In the genomic region with DNA sequence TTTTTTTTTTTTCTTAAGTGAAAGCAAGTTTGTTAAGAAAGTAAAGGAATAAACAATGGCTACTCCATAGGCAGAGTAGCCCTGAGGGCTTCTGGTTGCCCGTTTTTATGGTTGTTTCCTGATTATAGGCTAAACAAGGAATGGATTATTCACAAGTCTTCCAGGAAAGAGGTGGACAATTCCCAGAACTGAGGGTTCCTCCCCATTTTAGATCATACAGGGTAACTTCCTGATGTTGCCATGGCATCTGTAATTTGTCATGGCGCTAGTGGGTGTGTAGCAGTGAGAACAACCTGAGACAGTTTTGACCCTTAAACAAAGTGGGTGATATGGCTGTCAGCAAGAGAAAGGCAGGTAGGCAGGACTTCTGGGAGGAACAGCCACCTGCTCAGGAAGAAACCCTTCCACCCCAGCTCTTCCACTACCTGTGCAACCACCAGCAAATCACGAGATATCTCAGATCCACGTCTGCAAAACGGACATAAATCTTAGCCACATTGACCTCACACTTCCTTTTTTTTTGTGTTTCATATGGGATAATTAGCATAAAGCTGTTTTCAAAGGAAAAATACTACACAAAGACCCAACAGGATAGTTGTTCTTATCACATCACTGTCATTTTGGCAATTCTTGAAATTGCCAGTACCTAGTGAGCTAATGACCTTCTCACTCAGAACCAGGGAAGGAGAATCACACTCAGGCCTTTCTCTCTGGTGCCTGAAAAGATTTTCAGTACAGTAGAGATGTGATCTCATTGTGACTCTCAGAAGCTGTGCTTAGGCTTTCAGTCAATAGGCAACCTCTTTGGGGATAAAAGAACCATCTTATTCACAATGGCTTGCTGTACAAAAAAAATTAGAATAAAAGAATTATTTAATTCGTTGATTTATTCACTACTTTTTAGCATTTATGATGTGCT, we compare ENCODE assay signal across 1 cellular context.
TF ChIP-seq lines count a peak whose summit lies in the region.

No MANE protein-coding gene starts in this region.

TF ChIP-seq in WTC11, 78 proteins besides CTCF, POLR2A, EP300 and RAD21 (continued from another document):
- no peak for TF ChIP-seq RORB (CRISPR knock-in tag; IDR thresholded peaks at IDR 0.05)
- TF ChIP-seq MXD4 (CRISPR knock-in tag; IDR thresholded peaks at IDR 0.05; ENCODE audit: borderline replicate concordance), result no peak
- TF ChIP-seq, protein P1, sequence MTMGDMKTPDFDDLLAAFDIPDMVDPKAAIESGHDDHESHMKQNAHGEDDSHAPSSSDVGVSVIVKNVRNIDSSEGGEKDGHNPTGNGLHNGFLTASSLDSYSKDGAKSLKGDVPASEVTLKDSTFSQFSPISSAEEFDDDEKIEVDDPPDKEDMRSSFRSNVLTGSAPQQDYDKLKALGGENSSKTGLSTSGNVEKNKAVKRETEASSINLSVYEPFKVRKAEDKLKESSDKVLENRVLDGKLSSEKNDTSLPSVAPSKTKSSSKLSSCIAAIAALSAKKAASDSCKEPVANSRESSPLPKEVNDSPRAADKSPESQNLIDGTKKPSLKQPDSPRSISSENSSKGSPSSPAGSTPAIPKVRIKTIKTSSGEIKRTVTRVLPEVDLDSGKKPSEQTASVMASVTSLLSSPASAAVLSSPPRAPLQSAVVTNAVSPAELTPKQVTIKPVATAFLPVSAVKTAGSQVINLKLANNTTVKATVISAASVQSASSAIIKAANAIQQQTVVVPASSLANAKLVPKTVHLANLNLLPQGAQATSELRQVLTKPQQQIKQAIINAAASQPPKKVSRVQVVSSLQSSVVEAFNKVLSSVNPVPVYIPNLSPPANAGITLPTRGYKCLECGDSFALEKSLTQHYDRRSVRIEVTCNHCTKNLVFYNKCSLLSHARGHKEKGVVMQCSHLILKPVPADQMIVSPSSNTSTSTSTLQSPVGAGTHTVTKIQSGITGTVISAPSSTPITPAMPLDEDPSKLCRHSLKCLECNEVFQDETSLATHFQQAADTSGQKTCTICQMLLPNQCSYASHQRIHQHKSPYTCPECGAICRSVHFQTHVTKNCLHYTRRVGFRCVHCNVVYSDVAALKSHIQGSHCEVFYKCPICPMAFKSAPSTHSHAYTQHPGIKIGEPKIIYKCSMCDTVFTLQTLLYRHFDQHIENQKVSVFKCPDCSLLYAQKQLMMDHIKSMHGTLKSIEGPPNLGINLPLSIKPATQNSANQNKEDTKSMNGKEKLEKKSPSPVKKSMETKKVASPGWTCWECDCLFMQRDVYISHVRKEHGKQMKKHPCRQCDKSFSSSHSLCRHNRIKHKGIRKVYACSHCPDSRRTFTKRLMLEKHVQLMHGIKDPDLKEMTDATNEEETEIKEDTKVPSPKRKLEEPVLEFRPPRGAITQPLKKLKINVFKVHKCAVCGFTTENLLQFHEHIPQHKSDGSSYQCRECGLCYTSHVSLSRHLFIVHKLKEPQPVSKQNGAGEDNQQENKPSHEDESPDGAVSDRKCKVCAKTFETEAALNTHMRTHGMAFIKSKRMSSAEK (CRISPR knock-in tag; IDR thresholded peaks at IDR 0.05; ENCODE audit: borderline replicate concordance), result no peak
- TF ChIP-seq, protein P2, sequence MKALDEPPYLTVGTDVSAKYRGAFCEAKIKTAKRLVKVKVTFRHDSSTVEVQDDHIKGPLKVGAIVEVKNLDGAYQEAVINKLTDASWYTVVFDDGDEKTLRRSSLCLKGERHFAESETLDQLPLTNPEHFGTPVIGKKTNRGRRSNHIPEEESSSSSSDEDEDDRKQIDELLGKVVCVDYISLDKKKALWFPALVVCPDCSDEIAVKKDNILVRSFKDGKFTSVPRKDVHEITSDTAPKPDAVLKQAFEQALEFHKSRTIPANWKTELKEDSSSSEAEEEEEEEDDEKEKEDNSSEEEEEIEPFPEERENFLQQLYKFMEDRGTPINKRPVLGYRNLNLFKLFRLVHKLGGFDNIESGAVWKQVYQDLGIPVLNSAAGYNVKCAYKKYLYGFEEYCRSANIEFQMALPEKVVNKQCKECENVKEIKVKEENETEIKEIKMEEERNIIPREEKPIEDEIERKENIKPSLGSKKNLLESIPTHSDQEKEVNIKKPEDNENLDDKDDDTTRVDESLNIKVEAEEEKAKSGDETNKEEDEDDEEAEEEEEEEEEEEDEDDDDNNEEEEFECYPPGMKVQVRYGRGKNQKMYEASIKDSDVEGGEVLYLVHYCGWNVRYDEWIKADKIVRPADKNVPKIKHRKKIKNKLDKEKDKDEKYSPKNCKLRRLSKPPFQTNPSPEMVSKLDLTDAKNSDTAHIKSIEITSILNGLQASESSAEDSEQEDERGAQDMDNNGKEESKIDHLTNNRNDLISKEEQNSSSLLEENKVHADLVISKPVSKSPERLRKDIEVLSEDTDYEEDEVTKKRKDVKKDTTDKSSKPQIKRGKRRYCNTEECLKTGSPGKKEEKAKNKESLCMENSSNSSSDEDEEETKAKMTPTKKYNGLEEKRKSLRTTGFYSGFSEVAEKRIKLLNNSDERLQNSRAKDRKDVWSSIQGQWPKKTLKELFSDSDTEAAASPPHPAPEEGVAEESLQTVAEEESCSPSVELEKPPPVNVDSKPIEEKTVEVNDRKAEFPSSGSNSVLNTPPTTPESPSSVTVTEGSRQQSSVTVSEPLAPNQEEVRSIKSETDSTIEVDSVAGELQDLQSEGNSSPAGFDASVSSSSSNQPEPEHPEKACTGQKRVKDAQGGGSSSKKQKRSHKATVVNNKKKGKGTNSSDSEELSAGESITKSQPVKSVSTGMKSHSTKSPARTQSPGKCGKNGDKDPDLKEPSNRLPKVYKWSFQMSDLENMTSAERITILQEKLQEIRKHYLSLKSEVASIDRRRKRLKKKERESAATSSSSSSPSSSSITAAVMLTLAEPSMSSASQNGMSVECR (CRISPR knock-in tag; IDR thresholded peaks at IDR 0.05; ENCODE audit: borderline replicate concordance), result no peak
- TF ChIP-seq, protein P3, sequence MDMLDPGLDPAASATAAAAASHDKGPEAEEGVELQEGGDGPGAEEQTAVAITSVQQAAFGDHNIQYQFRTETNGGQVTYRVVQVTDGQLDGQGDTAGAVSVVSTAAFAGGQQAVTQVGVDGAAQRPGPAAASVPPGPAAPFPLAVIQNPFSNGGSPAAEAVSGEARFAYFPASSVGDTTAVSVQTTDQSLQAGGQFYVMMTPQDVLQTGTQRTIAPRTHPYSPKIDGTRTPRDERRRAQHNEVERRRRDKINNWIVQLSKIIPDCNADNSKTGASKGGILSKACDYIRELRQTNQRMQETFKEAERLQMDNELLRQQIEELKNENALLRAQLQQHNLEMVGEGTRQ (CRISPR knock-in tag; IDR thresholded peaks at IDR 0.05), result no peak
- no peak for TF ChIP-seq EMX1 (CRISPR knock-in tag; IDR thresholded peaks at IDR 0.05)
- TF ChIP-seq RELA (CRISPR knock-in tag; IDR thresholded peaks at IDR 0.05; ENCODE audit: borderline replicate concordance), result no peak
- no peak for TF ChIP-seq OVOL2 (CRISPR knock-in tag; IDR thresholded peaks at IDR 0.05; ENCODE audit: borderline replicate concordance)
